ENCODE assay signal across 25 cellular contexts in genomic region chr5:155898284-155898683, GRCh38.
"Had no signal": no experiment of that assay in that cellular context is flagged by ENCODE, and none has a peak within 500 bp of the region (broad histone marks: within the 10 kb centered on the region; RNA-seq: fewer than 3 reads in every experiment).

No MANE protein-coding gene starts in this region.

- H3K36me3 Mint-ChIP-seq: activated CD8-positive, alpha-beta memory T cell treated with anti-CD3 and anti-CD28 coated beads, Interleukin-2, amount 10 ng/mL, durations not matched to agents 7 days and 5 days; activated naive CD4-positive, alpha-beta T cell treated with anti-CD3 and anti-CD28 coated beads, Interleukin-2, amount 50 U/mL, for 24 hours; brain had no signal

- H3K27me3 Mint-ChIP-seq: activated B cell treated with CpG ODN at 0.5 μM for 24 hours; activated CD8-positive, alpha-beta memory T cell treated with anti-CD3 and anti-CD28 coated beads, Interleukin-2, amount 10 ng/mL, durations not matched to agents 7 days and 5 days; activated naive CD4-positive, alpha-beta T cell treated with anti-CD3 and anti-CD28 coated beads, Interleukin-2, amount 50 U/mL, for 24 hours; activated T-cell treated with anti-CD3 and anti-CD28 coated beads, Interleukin-2, amount 50 U/mL, for 24 hours; brain; central memory CD8-positive, alpha-beta T cell; T-helper 17 cell had no signal

- ATAC-seq: activated CD8-positive, alpha-beta memory T cell treated with anti-CD3 and anti-CD28 coated beads, Interleukin-2, amount 10 ng/mL, durations not matched to agents 7 days and 5 days; T-helper 17 cell had no signal

- FAIRE-seq: TTC549 had no signal

- H3K36me3 ChIP-seq: ascending aorta had no signal

- H3K27me3 ChIP-seq: ascending aorta had no signal

- H3K4me1 Mint-ChIP-seq: activated B cell treated with CpG ODN at 0.5 μM for 24 hours; activated CD4-positive, alpha-beta T cell treated with anti-CD3 and anti-CD28 coated beads, Interleukin-2, amount 10 ng/mL, durations not matched to agents 24 days and 14 days; activated CD8-positive, alpha-beta memory T cell treated with anti-CD3 and anti-CD28 coated beads, Interleukin-2, amount 10 ng/mL, durations not matched to agents 7 days and 5 days; activated naive CD4-positive, alpha-beta T cell treated with anti-CD3 and anti-CD28 coated beads, Interleukin-2, amount 50 U/mL, for 24 hours; central memory CD8-positive, alpha-beta T cell had no signal

- H3K4me1 ChIP-seq: ascending aorta had no signal

- H3K9me3 ChIP-seq: ascending aorta had no signal

- DNase-seq: activated B cell treated with CpG ODN at 0.5 μM for 24 hours; activated CD4-positive, alpha-beta T cell treated with anti-CD3 and anti-CD28 coated beads for 1 hour; activated CD4-positive, alpha-beta T cell treated with anti-CD3 and anti-CD28 coated beads, Interleukin-2, amount 10 ng/mL, durations not matched to agents 24 days and 14 days; activated CD4-positive, alpha-beta T cell treated with anti-CD3 and anti-CD28 coated beads, Interleukin-2, amount 50 U/mL, for 48 hours; activated CD8-positive, alpha-beta memory T cell treated with anti-CD3 and anti-CD28 coated beads, Interleukin-2, amount 10 ng/mL, durations not matched to agents 7 days and 5 days; activated effector memory CD4-positive, alpha-beta T cell treated with Interleukin-2 at 50 U/mL for 16 hours; activated naive CD4-positive, alpha-beta T cell; activated T-cell treated with anti-CD3 and anti-CD28 coated beads, Interleukin-2, amount 50 U/mL, for 24 hours; amniotic stem cell; NCI-H1048; NCI-H146; NCI-H187 treated with DMSO at 0.1 percent for 48 hours; NCI-H2171 treated with DMSO at 0.1 percent for 48 hours; NCI-H226; NCI-H526; NCI-H82; SIG-M5; T-helper 17 cell; T1000 had no signal

- H3K27ac Mint-ChIP-seq: activated B cell treated with CpG ODN at 0.5 μM for 24 hours; activated CD4-positive, alpha-beta T cell treated with anti-CD3 and anti-CD28 coated beads, Interleukin-2, amount 10 ng/mL, durations not matched to agents 24 days and 14 days; activated CD8-positive, alpha-beta memory T cell treated with anti-CD3 and anti-CD28 coated beads, Interleukin-2, amount 10 ng/mL, durations not matched to agents 7 days and 5 days; activated naive CD4-positive, alpha-beta T cell treated with anti-CD3 and anti-CD28 coated beads, Interleukin-2, amount 50 U/mL, for 24 hours; activated T-cell treated with anti-CD3 and anti-CD28 coated beads, Interleukin-2, amount 50 U/mL, for 24 hours; activated T-helper 1 cell treated with anti-CD3 and anti-CD28 coated beads, Interleukin-12 subunit alpha, Interleukin-12 subunit beta, Interleukin-2, Interleukin-4 antibody, amounts not matched to agents 30 ng/mL and 10 ng/mL and 1 ng/mL, durations not matched to agents 14 hours and 24 hours and 36 hours; T-helper 17 cell had no signal

- H3K4me3 Mint-ChIP-seq: activated B cell treated with CpG ODN at 0.5 μM for 24 hours; activated CD4-positive, alpha-beta T cell treated with anti-CD3 and anti-CD28 coated beads, Interleukin-2, amount 10 ng/mL, durations not matched to agents 24 days and 14 days; activated CD8-positive, alpha-beta memory T cell treated with anti-CD3 and anti-CD28 coated beads, Interleukin-2, amount 10 ng/mL, durations not matched to agents 7 days and 5 days; activated naive CD4-positive, alpha-beta T cell treated with anti-CD3 and anti-CD28 coated beads, Interleukin-2, amount 50 U/mL, for 24 hours; activated T-cell treated with anti-CD3 and anti-CD28 coated beads, Interleukin-2, amount 50 U/mL, for 24 hours; activated T-helper 1 cell treated with anti-CD3 and anti-CD28 coated beads, Interleukin-12 subunit alpha, Interleukin-12 subunit beta, Interleukin-2, Interleukin-4 antibody, amounts not matched to agents 30 ng/mL and 10 ng/mL and 1 ng/mL, durations not matched to agents 14 hours and 24 hours and 36 hours; brain; central memory CD8-positive, alpha-beta T cell; T-helper 17 cell had no signal

- H3K4me3 ChIP-seq: ascending aorta had no signal

- H3K27ac ChIP-seq: ascending aorta had no signal

- H3K9me3 Mint-ChIP-seq: activated B cell treated with CpG ODN at 0.5 μM for 24 hours; activated CD4-positive, alpha-beta T cell treated with anti-CD3 and anti-CD28 coated beads, Interleukin-2, amount 10 ng/mL, durations not matched to agents 24 days and 14 days; activated naive CD4-positive, alpha-beta T cell treated with anti-CD3 and anti-CD28 coated beads, Interleukin-2, amount 50 U/mL, for 24 hours; activated T-cell treated with anti-CD3 and anti-CD28 coated beads, Interleukin-2, amount 50 U/mL, for 24 hours; activated T-helper 1 cell treated with anti-CD3 and anti-CD28 coated beads, Interleukin-12 subunit alpha, Interleukin-12 subunit beta, Interleukin-2, Interleukin-4 antibody, amounts not matched to agents 30 ng/mL and 10 ng/mL and 1 ng/mL, durations not matched to agents 14 hours and 24 hours and 36 hours; brain; central memory CD8-positive, alpha-beta T cell had no signal
